12 cellular contexts compared by ENCODE assay signal in the genomic region with DNA sequence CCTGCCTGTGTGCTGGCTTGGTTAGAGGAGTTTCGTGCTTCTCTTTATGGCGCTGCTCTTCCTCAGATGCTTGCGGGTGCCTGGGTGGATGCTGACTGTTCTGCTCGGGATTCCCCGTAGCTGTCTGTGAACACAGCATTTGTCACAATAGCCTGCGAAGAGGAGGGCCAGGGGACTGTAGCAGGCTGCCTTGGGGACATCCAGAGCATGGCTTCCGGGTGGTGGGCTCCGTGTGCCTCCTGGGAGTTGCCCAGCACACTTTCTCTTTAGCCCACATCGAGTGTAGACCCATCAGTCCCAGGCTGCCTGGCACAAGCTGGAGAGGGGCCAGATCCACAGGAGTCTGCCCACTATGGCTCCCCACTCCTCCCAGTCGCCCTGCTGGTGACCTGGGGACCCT. TPM values are rescaled to one million over a fixed set of nuclear protein-coding genes. Genes with fewer than 3 reads are reported as not detected.
A peak's percentile ranks its signal among the peaks of the same experiment; 100 is the strongest.
DNase-seq lines count a peak whose midpoint lies in the region; ATAC-seq lines count a peak whose summit lies in the region.
"Had no signal": no experiment of that assay in that cellular context is flagged by ENCODE, and none has a peak within 500 bp of the region (broad histone marks: within the 10 kb centered on the region; RNA-seq: fewer than 3 reads in every experiment).

No MANE protein-coding gene starts in this region.

- ATAC-seq in GM18861 (IDR thresholded peaks at IDR 0.05; ENCODE audit: unreplicated experiment), result peak; percentile 40
- peak; percentile 57 for ATAC-seq in GM21619 (IDR thresholded peaks at IDR 0.05; ENCODE audit: unreplicated experiment)
- peak; percentile 36 for ATAC-seq in HG03175 (IDR thresholded peaks at IDR 0.05; ENCODE audit: unreplicated experiment)
- peak; percentile 65 for ATAC-seq in naive thymus-derived CD4-positive, alpha-beta T cell
- ATAC-seq in activated CD8-positive, alpha-beta T cell treated with anti-CD3 and anti-CD28 coated beads, Interleukin-2, amount 10 ng/mL, durations not matched to agents 7 days and 5 days, result no peak
- no peak for ATAC-seq in T-helper 17 cell

- H3K4me1 ChIP-seq in naive thymus-derived CD4-positive, alpha-beta T cell (ENCODE audit: control insufficient read depth in 2 of 2, insufficient read depth in 2 of 2, low read length in 2 of 2), result no peaks in the 10 kb centered on the region

- H3K36me3 Mint-ChIP-seq in naive thymus-derived CD4-positive, alpha-beta T cell, result no peaks in the 10 kb centered on the region
- H3K36me3 Mint-ChIP-seq in activated CD8-positive, alpha-beta T cell treated with anti-CD3 and anti-CD28 coated beads, Interleukin-2, amount 10 ng/mL, durations not matched to agents 7 days and 5 days (ENCODE audit: low read depth), result no peaks in the 10 kb centered on the region
- no peaks in the 10 kb centered on the region for H3K36me3 Mint-ChIP-seq in T-helper 17 cell (ENCODE audit: low read depth)

- DNase-seq in naive thymus-derived CD4-positive, alpha-beta T cell, result no peak
- DNase-seq in activated CD8-positive, alpha-beta T cell treated with anti-CD3 and anti-CD28 coated beads, Interleukin-2, amount 10 ng/mL, durations not matched to agents 7 days and 5 days, result no peak
- DNase-seq in NCI-H226 (no peak), T-helper 17 cell (no peak), SW480 (ENCODE audit: low spot score) (no peak)
- DNase-seq: activated CD4-positive, alpha-beta T cell treated with anti-CD3 and anti-CD28 coated beads, Interleukin-2, amount 10 ng/mL, durations not matched to agents 24 days and 14 days; DMS153; mesendoderm had no signal

- no peaks in the 10 kb centered on the region for H3K9me3 ChIP-seq in naive thymus-derived CD4-positive, alpha-beta T cell (ENCODE audit: control insufficient read depth in 2 of 3, low read length in 3 of 3)
- H3K9me3 ChIP-seq in T-helper 17 cell (ENCODE audit: control insufficient read depth, low read length, poor library complexity, severe bottlenecking), result no peaks in the 10 kb centered on the region

- H3K27me3 Mint-ChIP-seq in naive thymus-derived CD4-positive, alpha-beta T cell, result peaks cover 0 to 3% (median 0%) of the 10 kb centered on the region in 5 donors
- H3K27me3 Mint-ChIP-seq in activated CD8-positive, alpha-beta T cell treated with anti-CD3 and anti-CD28 coated beads, Interleukin-2, amount 10 ng/mL, durations not matched to agents 7 days and 5 days (ENCODE audit: low read depth), result peaks cover 2% of the 10 kb centered on the region
- peaks cover 17% of the 10 kb centered on the region for H3K27me3 Mint-ChIP-seq in T-helper 17 cell
- H3K27me3 Mint-ChIP-seq: activated CD4-positive, alpha-beta T cell treated with anti-CD3 and anti-CD28 coated beads, Interleukin-2, amount 10 ng/mL, durations not matched to agents 24 days and 14 days had no signal

- no peaks in the 10 kb centered on the region for H3K27me3 ChIP-seq in naive thymus-derived CD4-positive, alpha-beta T cell (ENCODE audit: control insufficient read depth in 2 of 2, insufficient read depth in 2 of 2, low read length in 2 of 2)
- H3K27me3 ChIP-seq: right atrium auricular region had no signal

- H3K4me3 Mint-ChIP-seq in naive thymus-derived CD4-positive, alpha-beta T cell, result no peak overlapping the region
- H3K4me3 Mint-ChIP-seq in activated CD8-positive, alpha-beta T cell treated with anti-CD3 and anti-CD28 coated beads, Interleukin-2, amount 10 ng/mL, durations not matched to agents 7 days and 5 days, result no peak overlapping the region
- H3K4me3 Mint-ChIP-seq in T-helper 17 cell, result no peak overlapping the region
- H3K4me3 Mint-ChIP-seq: activated CD4-positive, alpha-beta T cell treated with anti-CD3 and anti-CD28 coated beads, Interleukin-2, amount 10 ng/mL, durations not matched to agents 24 days and 14 days had no signal

- POLR2A ChIA-PET in naive thymus-derived CD4-positive, alpha-beta T cell (lab: Charles Lee), result no interaction called here
- POLR2A ChIA-PET in activated CD8-positive, alpha-beta T cell treated with anti-CD3 and anti-CD28 coated beads, Interleukin-2, amount 10 ng/mL, durations not matched to agents 7 days and 5 days (lab: Charles Lee), result no interaction called here

- H3K27ac Mint-ChIP-seq in naive thymus-derived CD4-positive, alpha-beta T cell, result no peak overlapping the region
- no peak overlapping the region for H3K27ac Mint-ChIP-seq in activated CD8-positive, alpha-beta T cell treated with anti-CD3 and anti-CD28 coated beads, Interleukin-2, amount 10 ng/mL, durations not matched to agents 7 days and 5 days
- H3K27ac Mint-ChIP-seq in T-helper 17 cell, result no peak overlapping the region
- H3K27ac Mint-ChIP-seq: activated CD4-positive, alpha-beta T cell treated with anti-CD3 and anti-CD28 coated beads, Interleukin-2, amount 10 ng/mL, durations not matched to agents 24 days and 14 days had no signal

- peaks cover 0 to 1% (median 0%) of the 10 kb centered on the region in 7 donors for H3K4me1 Mint-ChIP-seq in naive thymus-derived CD4-positive, alpha-beta T cell
- H3K4me1 Mint-ChIP-seq in activated CD8-positive, alpha-beta T cell treated with anti-CD3 and anti-CD28 coated beads, Interleukin-2, amount 10 ng/mL, durations not matched to agents 7 days and 5 days (ENCODE audit: low read depth), result no peaks in the 10 kb centered on the region
- H3K4me1 Mint-ChIP-seq in T-helper 17 cell, result no peaks in the 10 kb centered on the region
- H3K4me1 Mint-ChIP-seq: activated CD4-positive, alpha-beta T cell treated with anti-CD3 and anti-CD28 coated beads, Interleukin-2, amount 10 ng/mL, durations not matched to agents 24 days and 14 days had no signal

- intact Hi-C loops in naive thymus-derived CD4-positive, alpha-beta T cell (cut with micrococcal nuclease), result no loop called here

- no peak overlapping the region for H3K4me3 ChIP-seq in naive thymus-derived CD4-positive, alpha-beta T cell (ENCODE audit: low read length)
- H3K4me3 ChIP-seq: right atrium auricular region had no signal

- no peak overlapping the region for H3K27ac ChIP-seq in naive thymus-derived CD4-positive, alpha-beta T cell (ENCODE audit: low read depth, low read length)
- H3K27ac ChIP-seq: right atrium auricular region had no signal

- CTCF ChIA-PET in naive thymus-derived CD4-positive, alpha-beta T cell (lab: Charles Lee), result no interaction called here
- CTCF ChIA-PET in activated CD8-positive, alpha-beta T cell treated with anti-CD3 and anti-CD28 coated beads, Interleukin-2, amount 10 ng/mL, durations not matched to agents 7 days and 5 days (lab: Charles Lee), result no interaction called here

- no peaks in the 10 kb centered on the region for H3K9me3 Mint-ChIP-seq in naive thymus-derived CD4-positive, alpha-beta T cell
- H3K9me3 Mint-ChIP-seq in activated CD8-positive, alpha-beta T cell treated with anti-CD3 and anti-CD28 coated beads, Interleukin-2, amount 10 ng/mL, durations not matched to agents 7 days and 5 days (ENCODE audit: insufficient read depth), result no peaks in the 10 kb centered on the region
- H3K9me3 Mint-ChIP-seq: activated CD4-positive, alpha-beta T cell treated with anti-CD3 and anti-CD28 coated beads, Interleukin-2, amount 10 ng/mL, durations not matched to agents 24 days and 14 days had no signal

- no peaks in the 10 kb centered on the region for H3K36me3 ChIP-seq in naive thymus-derived CD4-positive, alpha-beta T cell (ENCODE audit: control insufficient read depth in 2 of 3, insufficient read depth in 3 of 3, low read length in 3 of 3)
- H3K36me3 ChIP-seq: right atrium auricular region had no signal

RNA-seq across cellular contexts. Expression of a gene that starts 22.4 kb away (rescaled TPM):
- 10 to 100 TPM in 1 of 5 experiments, 1 to 10 TPM in 1, under 1 TPM in 3; 0.54 to 15.1 (median 0.60) TPM for total RNA-seq in naive thymus-derived CD4-positive, alpha-beta T cell
- polyA plus RNA-seq in naive thymus-derived CD4-positive, alpha-beta T cell, result not detected
- total RNA-seq in activated CD8-positive, alpha-beta T cell treated with anti-CD3 and anti-CD28 coated beads, Interleukin-2, amount 10 ng/mL, durations not matched to agents 7 days and 5 days, result under 1 TPM; 0.57 to 0.66 TPM
- total RNA-seq in T-helper 17 cell, result 1 to 10 TPM; 1.5 to 2.1 TPM

Comparison
In these comparisons a context has a peak if more than half of its experiments do, and no peak if none do; other contexts are left out.
1. ATAC-seq: peak in GM18861 (single experiment), GM21619 (single experiment), HG03175 (single experiment) and naive thymus-derived CD4-positive, alpha-beta T cell (single experiment); none in activated CD8-positive, alpha-beta T cell treated with anti-CD3 and anti-CD28 coated beads, Interleukin-2, amount 10 ng/mL, durations not matched to agents 7 days and 5 days (single experiment) and T-helper 17 cell (single experiment).